Comparison of ENCODE assay signal across 8 cellular contexts in genomic region chr17:77371888-77372443, GRCh38.
DNase-seq lines count a peak whose midpoint lies in the region; ATAC-seq and TF ChIP-seq lines count a peak whose summit lies in the region.

No MANE protein-coding gene starts in this region.

- DNase-seq in CD8-positive, alpha-beta T cell: no peak
- DNase-seq in T-cell: peak in 1 of 34 experiments; percentile 32
- no peak for DNase-seq in fibroblast of lung (ENCODE audit: low read depth in 2 of 2)
- DNase-seq in osteocyte (ENCODE audit: extremely low spot score, unreplicated experiment): no peak
- no peak for DNase-seq in activated CD4-positive, CD25-positive, alpha-beta regulatory T cell treated with anti-CD3 and anti-CD28 coated beads, Interleukin-2, amount 50 U/mL, for 72 hours
- DNase-seq in occipital lobe (lab: John Stamatoyannopoulos, UW): no peak
- no peak for DNase-seq in NCI-H748 (lab: John Stamatoyannopoulos, UW; ENCODE audit: unreplicated experiment)

- peak overlapping the region; percentile 81 for H3K4me3 Mint-ChIP-seq in CD8-positive, alpha-beta T cell
- H3K4me3 Mint-ChIP-seq in T-cell (peak overlapping the region; percentile 80 to 92 (median 81)), osteocyte (ENCODE audit: unreplicated experiment) (peak overlapping the region; percentile 73)

- H3K4me1 ChIP-seq in CD8-positive, alpha-beta T cell (ENCODE audit: insufficient read depth, low read length): peaks cover 56% of the 10 kb centered on the region
- H3K4me1 ChIP-seq in fibroblast of lung (ENCODE audit: control insufficient read depth, extremely low read depth, insufficient read depth, low read length): peaks cover 39% of the 10 kb centered on the region

- H3K36me3 ChIP-seq in CD8-positive, alpha-beta T cell (ENCODE audit: insufficient read depth, low read length): no peaks in the 10 kb centered on the region
- no peaks in the 10 kb centered on the region for H3K36me3 ChIP-seq in fibroblast of lung (ENCODE audit: control insufficient read depth, insufficient read depth, low read length)

- no peaks in the 10 kb centered on the region for H3K27me3 Mint-ChIP-seq in CD8-positive, alpha-beta T cell (ENCODE audit: low read depth)
- H3K27me3 Mint-ChIP-seq in T-cell (no peaks in the 10 kb centered on the region), osteocyte (ENCODE audit: unreplicated experiment) (no peaks in the 10 kb centered on the region)

- POLR2A ChIA-PET in CD8-positive, alpha-beta T cell (lab: Charles Lee): interaction anchor here (0.8 to 1.8 kb wide), 6 partner anchors 10 to 88 kb away, joined by 3 to 9 read pairs (median 4); no protein-coding TSS in a partner anchor
- POLR2A ChIA-PET in T-cell (lab: Charles Lee): no interaction called here

- H3K4me3 ChIP-seq in CD8-positive, alpha-beta T cell (ENCODE audit: low read depth, low read length): peak overlapping the region; percentile 99
- H3K4me3 ChIP-seq in fibroblast of lung (replicated peaks in 1 of 4; ENCODE audit: control extremely low read depth in 1 of 4, insufficient read depth in 1 of 4, low read depth in 3 of 4, low read length in 4 of 4): peak overlapping the region; percentile 46 to 93 (median 70)

- no peak for ATAC-seq in CD8-positive, alpha-beta T cell
- ATAC-seq in T-cell (replicated peaks in 1 of 4) (peak in 1 of 4 experiments; percentile 0), HG03025 (IDR thresholded peaks at IDR 0.05; ENCODE audit: low FRiP score, unreplicated experiment) (no peak)

- H4K20me1 ChIP-seq in fibroblast of lung (ENCODE audit: control insufficient read depth, extremely low read depth, insufficient read depth, low read length): no peaks in the 10 kb centered on the region

- H3K79me2 ChIP-seq in fibroblast of lung (ENCODE audit: control insufficient read depth, insufficient read depth, low read length): peaks cover 87% of the 10 kb centered on the region

- H3K4me1 Mint-ChIP-seq in CD8-positive, alpha-beta T cell (ENCODE audit: low read depth): peaks cover 53% of the 10 kb centered on the region
- H3K4me1 Mint-ChIP-seq in T-cell: peaks cover 57 to 68% (median 62%) of the 10 kb centered on the region in 3 donors
- peaks cover 72% of the 10 kb centered on the region for H3K4me1 Mint-ChIP-seq in osteocyte (ENCODE audit: unreplicated experiment)

- H3K9me3 ChIP-seq in CD8-positive, alpha-beta T cell (ENCODE audit: low read length): no peaks in the 10 kb centered on the region
- H3K9me3 ChIP-seq in fibroblast of lung (ENCODE audit: control insufficient read depth, insufficient read depth, low read depth, low read length): no peaks in the 10 kb centered on the region

- H3K9ac ChIP-seq in fibroblast of lung (ENCODE audit: insufficient read depth, low read length): peak overlapping the region; percentile 88

- no peak for TF ChIP-seq CTCF in CD8-positive, alpha-beta T cell (IDR thresholded peaks at IDR 0.05)
- no peak for TF ChIP-seq CTCF in fibroblast of lung (conservative IDR thresholded peaks at IDR 0.05 in 1 of 2, IDR thresholded peaks at IDR 0.05 in 1 of 2; ENCODE audit: low read depth in 1 of 2, low read length in 2 of 2)
- no peak for TF ChIP-seq CTCF in osteocyte (IDR thresholded peaks at IDR 0.05)

- H3K4me2 ChIP-seq in fibroblast of lung (ENCODE audit: extremely low read depth, insufficient read depth, low read length): peak overlapping the region; percentile 97

- H3K27me3 ChIP-seq in CD8-positive, alpha-beta T cell (ENCODE audit: insufficient read depth, low read length): no peaks in the 10 kb centered on the region
- H3K27me3 ChIP-seq in fibroblast of lung (ENCODE audit: control insufficient read depth, insufficient read depth, low read length): no peaks in the 10 kb centered on the region

- peak overlapping the region; percentile 89 for H3K27ac Mint-ChIP-seq in CD8-positive, alpha-beta T cell
- H3K27ac Mint-ChIP-seq in T-cell (peak overlapping the region; percentile 92), osteocyte (ENCODE audit: unreplicated experiment) (peak overlapping the region; percentile 88)

- peak overlapping the region; percentile 81 for H3K27ac ChIP-seq in CD8-positive, alpha-beta T cell (ENCODE audit: low read depth, low read length)
- H3K27ac ChIP-seq in fibroblast of lung (ENCODE audit: insufficient read depth, low read length): peak overlapping the region; percentile 85

- intact Hi-C loops in CD8-positive, alpha-beta T cell (cut with DNase I, micrococcal nuclease): loop anchor here (2.0 to 5.0 kb wide), 4 partner anchors 29 to 123 kb away; no protein-coding TSS in a partner anchor

- CTCF ChIA-PET in CD8-positive, alpha-beta T cell (lab: Charles Lee): interaction anchor here (0.9 to 6.4 kb wide), 6 partner anchors 12 to 80 kb away, joined by 3 to 59 read pairs (median 5); no protein-coding TSS in a partner anchor
- CTCF ChIA-PET in T-cell (lab: Charles Lee): interaction anchor here in 1 of 2 donors (1.0 kb wide), 1 partner anchor 123 kb away, joined by 3 read pairs; no protein-coding TSS in a partner anchor

- no peak overlapping the region for H2AFZ ChIP-seq in fibroblast of lung (ENCODE audit: low read length)

- no peaks in the 10 kb centered on the region for H3K9me3 Mint-ChIP-seq in CD8-positive, alpha-beta T cell
- H3K9me3 Mint-ChIP-seq in T-cell (no peaks in the 10 kb centered on the region), osteocyte (ENCODE audit: unreplicated experiment) (no peaks in the 10 kb centered on the region)

- H3K36me3 Mint-ChIP-seq in CD8-positive, alpha-beta T cell: peaks cover 15% of the 10 kb centered on the region
- H3K36me3 Mint-ChIP-seq in T-cell (peaks cover 3% of the 10 kb centered on the region), osteocyte (ENCODE audit: unreplicated experiment) (no peaks in the 10 kb centered on the region)
